ENCODE assay signal across 30 cellular contexts in the genomic region with DNA sequence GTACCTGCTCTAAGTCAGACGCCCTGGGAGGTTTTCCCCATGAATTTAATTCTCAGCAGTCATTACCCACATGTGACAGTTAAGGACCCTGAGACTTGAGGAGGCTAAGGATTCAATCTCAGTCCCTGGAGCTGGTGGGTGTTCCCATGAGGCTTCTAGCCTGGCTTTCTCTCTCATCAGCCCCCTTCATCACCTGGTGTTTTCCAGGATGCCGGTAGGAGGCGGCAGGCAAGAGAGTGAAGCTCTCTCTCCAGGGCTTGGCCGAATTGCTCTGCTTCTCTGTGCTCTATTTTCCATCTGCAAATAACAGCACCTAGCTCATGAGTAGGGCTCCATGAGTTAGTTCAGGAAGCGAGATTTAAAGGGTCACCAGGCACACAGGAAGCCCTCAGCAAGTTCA.
"Had no signal": no experiment of that assay in that cellular context is flagged by ENCODE, and none has a peak within 500 bp of the region (broad histone marks: within the 10 kb centered on the region; RNA-seq: fewer than 3 reads in every experiment).

No MANE protein-coding gene starts in this region.

- H3K27ac ChIP-seq: hepatocyte, ovary, skin epidermis, testis, transverse colon had no signal

- H3K4me2 ChIP-seq: hepatocyte had no signal

- H3K36me3 Mint-ChIP-seq: activated naive CD4-positive, alpha-beta T cell treated with anti-CD3 and anti-CD28 coated beads, Interleukin-2, amount 50 U/mL, for 24 hours; naive B cell had no signal

- H3K9me3 ChIP-seq: ovary, testis, transverse colon had no signal

- H3K4me1 ChIP-seq: testis had no signal

- H3K27ac Mint-ChIP-seq: activated CD4-positive, alpha-beta T cell treated with anti-CD3 and anti-CD28 coated beads, Interleukin-2, amount 10 ng/mL, durations not matched to agents 7 days and 5 days; activated CD8-positive, alpha-beta T cell treated with anti-CD3 and anti-CD28 coated beads for 36 hours; activated naive CD4-positive, alpha-beta T cell treated with anti-CD3 and anti-CD28 coated beads, Interleukin-2, amount 50 U/mL, for 24 hours; activated naive CD8-positive, alpha-beta T cell treated with anti-CD3 and anti-CD28 coated beads, Interleukin-2, amount 50 U/mL, for 24 hours; activated T-helper 2 cell treated with anti-CD3 and anti-CD28 coated beads, Interferon-gamma antibody, Interleukin-2, Interleukin-4, amounts not matched to agents 10 μg/mL and 5 μg/mL and 100 μg/mL, durations not matched to agents 14 hours and 24 hours and 36 hours; dendritic cell treated with granulocyte-macrophage colony-stimulating factor and Interleukin-4, amounts not matched to agents 40 ng/mL and 50 ng/mL, for 4 days; immature natural killer cell; naive B cell; nephron progenitor cell; progenitor cell of endocrine pancreas; T-helper 17 cell had no signal

- H3K27me3 ChIP-seq: hepatocyte, ovary, testis, transverse colon had no signal

- H3K4me3 Mint-ChIP-seq: activated CD4-positive, alpha-beta T cell treated with anti-CD3 and anti-CD28 coated beads, Interleukin-2, amount 10 ng/mL, durations not matched to agents 7 days and 5 days; activated CD8-positive, alpha-beta T cell treated with anti-CD3 and anti-CD28 coated beads for 36 hours; activated naive CD4-positive, alpha-beta T cell treated with anti-CD3 and anti-CD28 coated beads, Interleukin-2, amount 50 U/mL, for 24 hours; activated naive CD8-positive, alpha-beta T cell treated with anti-CD3 and anti-CD28 coated beads, Interleukin-2, amount 50 U/mL, for 24 hours; activated T-cell treated with anti-CD3 and anti-CD28 coated beads, Interleukin-2, amount 50 U/mL, for 4 hours; central memory CD8-positive, alpha-beta T cell; dendritic cell treated with granulocyte-macrophage colony-stimulating factor and Interleukin-4, amounts not matched to agents 40 ng/mL and 50 ng/mL, for 4 days; immature natural killer cell; mesothelial cell of epicardium; naive B cell; nephron progenitor cell; T-helper 17 cell had no signal

- H3K9me3 Mint-ChIP-seq: activated naive CD4-positive, alpha-beta T cell treated with anti-CD3 and anti-CD28 coated beads, Interleukin-2, amount 50 U/mL, for 24 hours; central memory CD8-positive, alpha-beta T cell had no signal

- H3K36me3 ChIP-seq: ovary, transverse colon had no signal

- ATAC-seq: activated CD8-positive, alpha-beta T cell treated with anti-CD3 and anti-CD28 coated beads for 36 hours; activated T-cell treated with anti-CD3 and anti-CD28 coated beads, Interleukin-2, amount 50 U/mL, for 4 hours; left colon; sciatic nerve; stimulated activated naive CD8-positive, alpha-beta T cell treated with anti-CD3 and anti-CD28 coated beads, Interleukin-15, Interleukin-2, amounts not matched to agents 100 U/mL and 50 U/mL, for 24 hours; T-helper 17 cell had no signal

- FAIRE-seq: frontal cortex, kidney had no signal

- H3K4me1 Mint-ChIP-seq: activated CD4-positive, alpha-beta T cell treated with anti-CD3 and anti-CD28 coated beads, Interleukin-2, amount 10 ng/mL, durations not matched to agents 7 days and 5 days; activated naive CD4-positive, alpha-beta T cell treated with anti-CD3 and anti-CD28 coated beads, Interleukin-2, amount 50 U/mL, for 24 hours; activated naive CD8-positive, alpha-beta T cell treated with anti-CD3 and anti-CD28 coated beads, Interleukin-2, amount 50 U/mL, for 24 hours; central memory CD8-positive, alpha-beta T cell; immature natural killer cell; naive B cell had no signal

- H2AFZ ChIP-seq: hepatocyte had no signal

- H3K27me3 Mint-ChIP-seq: activated CD4-positive, alpha-beta T cell treated with anti-CD3 and anti-CD28 coated beads, Interleukin-2, amount 10 ng/mL, durations not matched to agents 7 days and 5 days; activated CD8-positive, alpha-beta T cell treated with anti-CD3 and anti-CD28 coated beads for 36 hours; activated naive CD4-positive, alpha-beta T cell treated with anti-CD3 and anti-CD28 coated beads, Interleukin-2, amount 50 U/mL, for 24 hours; activated naive CD8-positive, alpha-beta T cell treated with anti-CD3 and anti-CD28 coated beads, Interleukin-2, amount 50 U/mL, for 24 hours; central memory CD8-positive, alpha-beta T cell; dendritic cell treated with granulocyte-macrophage colony-stimulating factor and Interleukin-4, amounts not matched to agents 40 ng/mL and 50 ng/mL, for 4 days; T-helper 17 cell had no signal

- DNase-seq: activated CD4-positive, alpha-beta T cell treated with anti-CD3 and anti-CD28 coated beads for 1 hour; activated CD4-positive, alpha-beta T cell treated with anti-CD3 and anti-CD28 coated beads, Interleukin-2, amount 10 ng/mL, durations not matched to agents 7 days and 5 days; activated CD8-positive, alpha-beta T cell treated with anti-CD3 and anti-CD28 coated beads for 36 hours; activated naive CD8-positive, alpha-beta T cell treated with anti-CD3 and anti-CD28 coated beads, Interleukin-2, amount 50 U/mL, for 24 hours; activated T-cell treated with anti-CD3 and anti-CD28 coated beads, Interleukin-2, amount 50 U/mL, for 4 hours; amygdala; glutamatergic neuron; immature natural killer cell; kidney; left colon; mammary epithelial cell; naive B cell; nephron progenitor cell; ovary; stimulated activated CD4-positive, alpha-beta T cell treated with anti-CD3 and anti-CD28 coated beads, Interleukin-12 subunit alpha, Interleukin-12 subunit beta, amount 100 ng/mL, for 4 hours; stimulated activated CD4-positive, alpha-beta T cell treated with anti-CD3 and anti-CD28 coated beads, Interleukin-4, amount 100 ng/mL, for 1 hour; stimulated activated naive CD8-positive, alpha-beta T cell treated with anti-CD3 and anti-CD28 coated beads, Interleukin-15, Interleukin-2, amounts not matched to agents 100 U/mL and 50 U/mL, for 24 hours; T-helper 17 cell; testis; transverse colon had no signal

- H3K4me3 ChIP-seq: hepatocyte, ovary, skin epidermis, testis, transverse colon had no signal
